ENCODE assay signal across 8 cellular contexts in the genomic region with DNA sequence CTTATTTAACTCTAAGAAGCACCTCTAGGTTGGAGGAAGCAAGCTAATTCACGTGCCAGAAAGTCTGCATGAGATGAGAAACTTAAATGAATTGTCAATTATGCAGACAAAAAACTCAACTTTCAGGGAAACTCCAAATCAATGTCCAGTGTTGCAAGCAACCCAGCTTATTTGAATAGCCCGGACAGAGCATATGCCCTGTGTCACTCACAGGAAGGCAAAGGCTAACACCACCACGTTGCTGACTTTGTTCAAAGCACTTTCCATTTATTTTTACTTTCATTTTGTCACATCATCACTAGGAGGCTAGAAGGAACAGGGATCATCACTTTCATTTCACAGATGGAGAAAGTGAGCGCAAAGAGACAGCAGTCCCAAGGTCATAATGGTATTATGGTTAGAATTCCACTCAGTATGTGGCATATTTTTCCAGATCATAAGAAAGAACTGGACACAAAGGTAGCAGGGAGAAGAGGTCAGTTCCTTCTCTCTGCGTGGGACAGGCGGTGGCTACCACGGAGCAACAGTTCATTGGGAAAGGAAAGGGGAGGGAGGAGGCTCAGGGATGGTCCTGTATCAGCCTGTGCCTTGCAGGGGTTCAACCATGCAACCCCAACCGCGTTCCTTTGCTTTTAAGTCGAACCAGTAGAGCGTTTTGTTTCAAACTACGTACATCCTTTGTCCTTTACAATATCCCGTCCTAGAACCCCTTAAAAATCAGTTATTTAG. TPM values are rescaled to one million over a fixed set of nuclear protein-coding genes. Genes with fewer than 3 reads are reported as not detected.
DNase-seq lines count a peak whose midpoint lies in the region; TF ChIP-seq lines count a peak whose summit lies in the region.

No MANE protein-coding gene starts in this region.

- peaks cover 0 to 7% (median 0%) of the 10 kb centered on the region in 3 donors for H3K36me3 Mint-ChIP-seq in CD8-positive, alpha-beta memory T cell

- peak overlapping the region; percentile 89 to 99 (median 95) for H3K27ac Mint-ChIP-seq in CD8-positive, alpha-beta memory T cell

- H3K9me3 ChIP-seq in CD8-positive, alpha-beta memory T cell (ENCODE audit: low read length), result no peaks in the 10 kb centered on the region
- no peaks in the 10 kb centered on the region for H3K9me3 ChIP-seq in skeletal muscle tissue (ENCODE audit: control insufficient read depth in 3 of 3, low read length in 3 of 3)

- peak overlapping the region; percentile 95 for H3K4me3 ChIP-seq in CD8-positive, alpha-beta memory T cell (ENCODE audit: low read length)
- peak overlapping the region; percentile 73 to 89 (median 85) for H3K4me3 ChIP-seq in skeletal muscle tissue (ENCODE audit: low read length in 3 of 3)

- no peaks in the 10 kb centered on the region for H3K36me3 ChIP-seq in CD8-positive, alpha-beta memory T cell (ENCODE audit: insufficient read depth, low read length)
- peaks cover 0 to 2% (median 0%) of the 10 kb centered on the region in 3 donors for H3K36me3 ChIP-seq in skeletal muscle tissue (ENCODE audit: control insufficient read depth in 3 of 3, insufficient read depth in 3 of 3, low read length in 3 of 3)

- DNase-seq in CD8-positive, alpha-beta memory T cell, result peak in 3 of 5 donors; percentile 15 to 54 (median 26)
- DNase-seq in M059J (ENCODE audit: low read depth) (peak; percentile 85), astrocyte of the hippocampus (ENCODE audit: low read depth, low spot score) (peak; percentile 56), iPS-NIHi11 (ENCODE audit: low spot score) (peak; percentile 49), ecto neural progenitor cell (ENCODE audit: low spot score) (no peak)
- DNase-seq in activated effector memory CD4-positive, alpha-beta T cell treated with Interleukin-2 at 50 U/mL for 16 hours, result no peak

- peaks cover 46% of the 10 kb centered on the region for H3K4me1 ChIP-seq in CD8-positive, alpha-beta memory T cell (ENCODE audit: insufficient read depth, low read length)
- peaks cover 41 to 60% (median 53%) of the 10 kb centered on the region in 3 donors for H3K4me1 ChIP-seq in skeletal muscle tissue (ENCODE audit: control insufficient read depth in 3 of 3, insufficient read depth in 3 of 3, low read length in 3 of 3)

- H3K4me1 Mint-ChIP-seq in CD8-positive, alpha-beta memory T cell, result peaks cover 52 to 56% (median 53%) of the 10 kb centered on the region in 3 donors

- peak overlapping the region; percentile 77 for H3K27ac ChIP-seq in CD8-positive, alpha-beta memory T cell (ENCODE audit: low read depth, low read length)
- H3K27ac ChIP-seq in skeletal muscle tissue (ENCODE audit: low read depth, low read length), result peak overlapping the region; percentile 77

- H3K27me3 ChIP-seq in CD8-positive, alpha-beta memory T cell (ENCODE audit: insufficient read depth, low read length, poor library complexity, severe bottlenecking), result no peaks in the 10 kb centered on the region
- H3K27me3 ChIP-seq in skeletal muscle tissue (ENCODE audit: control insufficient read depth in 3 of 3, insufficient read depth in 3 of 3, low read length in 3 of 3), result no peaks in the 10 kb centered on the region

- CTCF ChIA-PET in CD8-positive, alpha-beta memory T cell (lab: Charles Lee), result interaction anchor here (0.7 to 1.4 kb wide), 2 partner anchors 17 to 65 kb away, joined by 3 to 4 read pairs; no protein-coding TSS in a partner anchor

- H3K27me3 Mint-ChIP-seq in CD8-positive, alpha-beta memory T cell, result no peaks in the 10 kb centered on the region

- peak; percentile 11 for TF ChIP-seq POLR2A in GM19193 (IDR thresholded peaks at IDR 0.05; ENCODE audit: extremely low read depth, insufficient read depth, insufficient read length)

- H3K9ac ChIP-seq in skeletal muscle tissue (ENCODE audit: low read depth in 1 of 3, low read length in 3 of 3), result peak overlapping the region; percentile 78 to 87 (median 81)

- H3K4me3 Mint-ChIP-seq in CD8-positive, alpha-beta memory T cell, result peak overlapping the region; percentile 92 to 99 (median 97)

- POLR2A ChIA-PET in CD8-positive, alpha-beta memory T cell (lab: Charles Lee), result interaction anchor here (1.0 kb wide), 1 partner anchor 65 kb away, joined by 3 read pairs; no protein-coding TSS in a partner anchor

- H3K9me3 Mint-ChIP-seq in CD8-positive, alpha-beta memory T cell, result no peaks in the 10 kb centered on the region

RNA-seq across cellular contexts. Expression of a gene that starts 1.2 kb away (rescaled TPM):
- 10 to 100 TPM; 20.9 to 21.3 TPM for total RNA-seq in CD8-positive, alpha-beta memory T cell
- 6.3 TPM for polyA plus RNA-seq in CD8-positive, alpha-beta memory T cell
- 59.7 and 139 TPM in 2 replicates for total RNA-seq in M059J (2014; rRNA removed; shearing (Covaris generic))
- 25.1 TPM for total RNA-seq in skeletal muscle tissue

Comparison
In these comparisons a context has a peak if more than half of its experiments do, and no peak if none do; other contexts are left out.
1. DNase-seq: peak in CD8-positive, alpha-beta memory T cell (3 of 5), M059J (single experiment), astrocyte of the hippocampus (single experiment) and iPS-NIHi11 (single experiment); none in ecto neural progenitor cell (single experiment) and activated effector memory CD4-positive, alpha-beta T cell treated with Interleukin-2 at 50 U/mL for 16 hours (single experiment).